ENCODE assay signal across 32 cellular contexts in the genomic region with DNA sequence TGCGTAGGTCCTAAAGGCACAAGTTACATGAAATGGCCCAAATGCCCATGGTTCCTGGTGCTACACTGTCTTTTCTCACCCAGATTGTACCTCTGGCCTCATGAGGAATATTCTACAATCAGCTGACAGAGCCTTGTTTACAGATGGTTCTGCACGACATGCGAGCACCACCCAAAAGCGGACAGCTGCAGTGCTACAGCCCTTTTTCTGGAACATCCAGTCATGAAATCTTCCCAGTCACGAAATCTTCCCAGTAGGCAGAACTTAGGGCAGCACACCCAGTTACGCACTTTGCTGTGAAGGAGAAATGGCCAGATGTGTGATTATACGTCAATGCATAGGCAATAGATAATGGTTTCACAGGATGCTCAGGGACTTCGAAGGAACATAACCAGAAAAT.
"Had no signal": no experiment of that assay in that cellular context is flagged by ENCODE, and none has a peak within 500 bp of the region (broad histone marks: within the 10 kb centered on the region; RNA-seq: fewer than 3 reads in every experiment).

No MANE protein-coding gene starts in this region.

- H3K27ac Mint-ChIP-seq: activated B cell treated with CpG ODN at 0.5 μM for 24 hours; activated CD4-positive, alpha-beta memory T cell treated with anti-CD3 and anti-CD28 coated beads for 36 hours; activated CD4-positive, alpha-beta T cell treated with anti-CD3 and anti-CD28 coated beads, Interleukin-2, amount 10 ng/mL, durations not matched to agents 24 days and 14 days; activated CD8-positive, alpha-beta memory T cell treated with anti-CD3 and anti-CD28 coated beads, Interleukin-2, amount 10 ng/mL, durations not matched to agents 7 days and 5 days; activated CD8-positive, alpha-beta T cell treated with anti-CD3 and anti-CD28 coated beads, Interleukin-2, amount 10 ng/mL, durations not matched to agents 7 days and 5 days; activated naive CD4-positive, alpha-beta T cell treated with anti-CD3 and anti-CD28 coated beads, Interleukin-2, amount 10 ng/mL, durations not matched to agents 7 days and 5 days; activated naive CD4-positive, alpha-beta T cell treated with anti-CD3 and anti-CD28 coated beads, Interleukin-2, amount 50 U/mL, for 72 hours; activated naive CD8-positive, alpha-beta T cell treated with anti-CD3 and anti-CD28 coated beads, Interleukin-2, amount 50 U/mL, for 24 hours; dendritic cell treated with granulocyte-macrophage colony-stimulating factor and Interleukin-4, amounts not matched to agents 40 ng/mL and 50 ng/mL, for 4 days; T-helper 17 cell; T-helper 2 cell treated with Interferon-gamma antibody and Interleukin-4, amounts not matched to agents 5 μg/mL and 100 μg/mL, for 36 hours had no signal

- H3K27ac ChIP-seq: adrenal gland, coronary artery, esophagus muscularis mucosa, gastroesophageal sphincter, WERI-Rb-1 had no signal

- H3K27me3 Mint-ChIP-seq: activated B cell treated with CpG ODN at 0.5 μM for 24 hours; activated CD4-positive, alpha-beta memory T cell treated with anti-CD3 and anti-CD28 coated beads for 36 hours; activated CD4-positive, alpha-beta T cell treated with anti-CD3 and anti-CD28 coated beads, Interleukin-2, amount 10 ng/mL, durations not matched to agents 24 days and 14 days; activated CD8-positive, alpha-beta memory T cell treated with anti-CD3 and anti-CD28 coated beads, Interleukin-2, amount 10 ng/mL, durations not matched to agents 7 days and 5 days; activated naive CD4-positive, alpha-beta T cell treated with anti-CD3 and anti-CD28 coated beads, Interleukin-2, amount 10 ng/mL, durations not matched to agents 7 days and 5 days; activated naive CD8-positive, alpha-beta T cell treated with anti-CD3 and anti-CD28 coated beads, Interleukin-2, amount 50 U/mL, for 24 hours; central memory CD8-positive, alpha-beta T cell; dendritic cell treated with granulocyte-macrophage colony-stimulating factor and Interleukin-4, amounts not matched to agents 40 ng/mL and 50 ng/mL, for 4 days; T-helper 17 cell had no signal

- H3K9me3 ChIP-seq: adrenal gland, body of pancreas, esophagus muscularis mucosa, gastroesophageal sphincter had no signal

- H3K4me3 Mint-ChIP-seq: activated B cell treated with CpG ODN at 0.5 μM for 24 hours; activated CD4-positive, alpha-beta memory T cell treated with anti-CD3 and anti-CD28 coated beads for 36 hours; activated CD4-positive, alpha-beta T cell treated with anti-CD3 and anti-CD28 coated beads, Interleukin-2, amount 10 ng/mL, durations not matched to agents 24 days and 14 days; activated CD8-positive, alpha-beta memory T cell treated with anti-CD3 and anti-CD28 coated beads, Interleukin-2, amount 10 ng/mL, durations not matched to agents 7 days and 5 days; activated CD8-positive, alpha-beta T cell treated with anti-CD3 and anti-CD28 coated beads, Interleukin-2, amount 10 ng/mL, durations not matched to agents 7 days and 5 days; activated naive CD4-positive, alpha-beta T cell treated with anti-CD3 and anti-CD28 coated beads, Interleukin-2, amount 10 ng/mL, durations not matched to agents 7 days and 5 days; activated naive CD8-positive, alpha-beta T cell treated with anti-CD3 and anti-CD28 coated beads, Interleukin-2, amount 50 U/mL, for 24 hours; central memory CD8-positive, alpha-beta T cell; dendritic cell treated with granulocyte-macrophage colony-stimulating factor and Interleukin-4, amounts not matched to agents 40 ng/mL and 50 ng/mL, for 4 days; T-helper 17 cell; T-helper 2 cell treated with Interferon-gamma antibody and Interleukin-4, amounts not matched to agents 5 μg/mL and 100 μg/mL, for 36 hours had no signal

- H3K4me3 ChIP-seq: adrenal gland, body of pancreas, coronary artery, dorsolateral prefrontal cortex, esophagus muscularis mucosa, gastroesophageal sphincter had no signal

- H3K36me3 ChIP-seq: adrenal gland, WERI-Rb-1 had no signal

- H3K27me3 ChIP-seq: adrenal gland, body of pancreas, dorsolateral prefrontal cortex, esophagus muscularis mucosa, gastroesophageal sphincter had no signal

- DNase-seq: activated B cell treated with CpG ODN at 0.5 μM for 24 hours; activated CD4-positive, alpha-beta memory T cell treated with anti-CD3 and anti-CD28 coated beads for 36 hours; activated CD4-positive, alpha-beta T cell treated with anti-CD3 and anti-CD28 coated beads, Interleukin-2, amount 10 ng/mL, durations not matched to agents 24 days and 14 days; activated CD8-positive, alpha-beta memory T cell treated with anti-CD3 and anti-CD28 coated beads, Interleukin-2, amount 10 ng/mL, durations not matched to agents 7 days and 5 days; activated CD8-positive, alpha-beta memory T cell treated with anti-CD3 and anti-CD28 coated beads, Interleukin-2, amount 50 U/mL, for 4 hours; activated CD8-positive, alpha-beta T cell treated with anti-CD3 and anti-CD28 coated beads, Interleukin-2, amount 10 ng/mL, durations not matched to agents 7 days and 5 days; activated gamma-delta T cell; activated naive CD4-positive, alpha-beta T cell; activated naive CD4-positive, alpha-beta T cell treated with anti-CD3 and anti-CD28 coated beads, Interleukin-2, amount 10 ng/mL, durations not matched to agents 7 days and 5 days; activated naive CD8-positive, alpha-beta T cell treated with anti-CD3 and anti-CD28 coated beads, Interleukin-2, amount 50 U/mL, for 24 hours; activated T-cell treated with anti-CD3 and anti-CD28 coated beads, Interleukin-2, amount 50 U/mL, for 1 hour; activated T-cell treated with anti-CD3 and anti-CD28 coated beads, Interleukin-2, amount 50 U/mL, for 48 hours; adrenal gland; amygdala; aorta; body of pancreas; dorsolateral prefrontal cortex; effector memory CD4-positive, alpha-beta T cell; erythroblast; foreskin melanocyte; T-helper 1 cell; T-helper 17 cell; T1000; WERI-Rb-1 had no signal

- H3K9me3 Mint-ChIP-seq: activated B cell treated with CpG ODN at 0.5 μM for 24 hours; activated CD4-positive, alpha-beta memory T cell treated with anti-CD3 and anti-CD28 coated beads for 36 hours; activated naive CD4-positive, alpha-beta T cell treated with anti-CD3 and anti-CD28 coated beads, Interleukin-2, amount 10 ng/mL, durations not matched to agents 7 days and 5 days; activated naive CD4-positive, alpha-beta T cell treated with anti-CD3 and anti-CD28 coated beads, Interleukin-2, amount 50 U/mL, for 72 hours; activated naive CD8-positive, alpha-beta T cell treated with anti-CD3 and anti-CD28 coated beads, Interleukin-2, amount 50 U/mL, for 24 hours; central memory CD8-positive, alpha-beta T cell; dendritic cell treated with granulocyte-macrophage colony-stimulating factor and Interleukin-4, amounts not matched to agents 40 ng/mL and 50 ng/mL, for 4 days; T-helper 2 cell treated with Interferon-gamma antibody and Interleukin-4, amounts not matched to agents 5 μg/mL and 100 μg/mL, for 36 hours had no signal

- H3K36me3 Mint-ChIP-seq: activated CD4-positive, alpha-beta memory T cell treated with anti-CD3 and anti-CD28 coated beads for 36 hours had no signal

- ATAC-seq: activated CD4-positive, CD25-positive, alpha-beta regulatory T cell treated with anti-CD3 and anti-CD28 coated beads, Interleukin-2, amount 50 U/mL, for 24 hours; activated CD8-positive, alpha-beta memory T cell treated with anti-CD3 and anti-CD28 coated beads, Interleukin-2, amount 10 ng/mL, durations not matched to agents 7 days and 5 days; activated CD8-positive, alpha-beta T cell treated with anti-CD3 and anti-CD28 coated beads, Interleukin-2, amount 10 ng/mL, durations not matched to agents 7 days and 5 days; activated naive CD4-positive, alpha-beta T cell treated with anti-CD3 and anti-CD28 coated beads, Interleukin-2, amount 50 U/mL, for 72 hours; activated naive CD8-positive, alpha-beta T cell treated with anti-CD3 and anti-CD28 coated beads, Interleukin-2, amount 50 U/mL, for 24 hours; body of pancreas; gastroesophageal sphincter; T-helper 17 cell had no signal
